20 cellular contexts compared by ENCODE assay signal in genomic region chr6:155399062-155399746, GRCh38. TPM values are rescaled to one million over a fixed set of nuclear protein-coding genes. Genes with fewer than 3 reads are reported as not detected.
"Had no signal": no experiment of that assay in that cellular context is flagged by ENCODE, and none has a peak within 500 bp of the region (broad histone marks: within the 10 kb centered on the region; RNA-seq: fewer than 3 reads in every experiment).

No MANE protein-coding gene starts in this region.

- H3K4me3 Mint-ChIP-seq: activated B cell treated with CpG ODN at 0.5 μM for 24 hours; activated CD4-positive, alpha-beta T cell treated with anti-CD3 and anti-CD28 coated beads, Interleukin-2, amount 10 ng/mL, durations not matched to agents 7 days and 5 days; activated T-cell treated with anti-CD3 and anti-CD28 coated beads, Interleukin-2, amount 50 U/mL, for 72 hours; mesothelial cell of epicardium had no signal

- H3K27me3 ChIP-seq: cardiac muscle cell, gastrocnemius medialis, heart left ventricle, pancreas, sigmoid colon, stomach, testis, upper lobe of left lung had no signal

- H3K36me3 Mint-ChIP-seq: activated naive CD4-positive, alpha-beta T cell treated with anti-CD3 and anti-CD28 coated beads, Interleukin-2, amount 50 U/mL, for 72 hours; mesothelial cell of epicardium had no signal

- H3K4me3 ChIP-seq: cardiac muscle cell, gastrocnemius medialis, heart left ventricle, pancreas, sigmoid colon, stomach, testis, upper lobe of left lung had no signal

- H3K9me3 ChIP-seq: gastrocnemius medialis, heart left ventricle, pancreas, sigmoid colon, stomach, testis, upper lobe of left lung had no signal

- H3K27me3 Mint-ChIP-seq: activated CD4-positive, alpha-beta T cell treated with anti-CD3 and anti-CD28 coated beads, Interleukin-2, amount 10 ng/mL, durations not matched to agents 7 days and 5 days had no signal

- H3K9me3 Mint-ChIP-seq: activated B cell treated with CpG ODN at 0.5 μM for 24 hours; activated CD4-positive, alpha-beta T cell treated with anti-CD3 and anti-CD28 coated beads, Interleukin-2, amount 10 ng/mL, durations not matched to agents 7 days and 5 days; activated naive CD4-positive, alpha-beta T cell treated with anti-CD3 and anti-CD28 coated beads, Interleukin-2, amount 50 U/mL, for 72 hours; activated T-cell treated with anti-CD3 and anti-CD28 coated beads, Interleukin-2, amount 50 U/mL, for 72 hours; mesothelial cell of epicardium had no signal

- DNase-seq: activated B cell treated with CpG ODN at 0.5 μM for 24 hours; activated CD4-positive, alpha-beta T cell treated with anti-CD3 and anti-CD28 coated beads, Interleukin-2, amount 10 ng/mL, durations not matched to agents 7 days and 5 days; activated CD8-positive, alpha-beta memory T cell treated with anti-CD3 and anti-CD28 coated beads, Interleukin-2, amount 50 U/mL, for 48 hours; activated gamma-delta T cell; activated T-cell treated with anti-CD3 and anti-CD28 coated beads, Interleukin-2, amount 50 U/mL, for 72 hours; gastrocnemius medialis; heart left ventricle; pancreas; sigmoid colon; stimulated activated CD4-positive, alpha-beta T cell treated with anti-CD3 and anti-CD28 coated beads, Interleukin-1b, Interleukin-23, amount 100 ng/mL, for 48 hours; stomach; testis; upper lobe of left lung had no signal

- H3K4me1 Mint-ChIP-seq: activated CD4-positive, alpha-beta T cell treated with anti-CD3 and anti-CD28 coated beads, Interleukin-2, amount 10 ng/mL, durations not matched to agents 7 days and 5 days; mesothelial cell of epicardium had no signal

- H3K27ac ChIP-seq: cardiac muscle cell, epithelial cell of prostate, gastrocnemius medialis, heart left ventricle, pancreas, sigmoid colon, stomach, testis, upper lobe of left lung had no signal

- H3K4me1 ChIP-seq: gastrocnemius medialis, heart left ventricle, sigmoid colon, stomach, testis, upper lobe of left lung had no signal

- ATAC-seq: activated naive CD4-positive, alpha-beta T cell treated with anti-CD3 and anti-CD28 coated beads, Interleukin-2, amount 50 U/mL, for 72 hours; activated T-cell treated with anti-CD3 and anti-CD28 coated beads, Interleukin-2, amount 50 U/mL, for 72 hours; gastrocnemius medialis; heart left ventricle; pancreas had no signal

- H3K27ac Mint-ChIP-seq: activated B cell treated with CpG ODN at 0.5 μM for 24 hours; activated CD4-positive, alpha-beta T cell treated with anti-CD3 and anti-CD28 coated beads, Interleukin-2, amount 10 ng/mL, durations not matched to agents 7 days and 5 days; activated naive CD4-positive, alpha-beta T cell treated with anti-CD3 and anti-CD28 coated beads, Interleukin-2, amount 50 U/mL, for 72 hours; activated T-cell treated with anti-CD3 and anti-CD28 coated beads, Interleukin-2, amount 50 U/mL, for 72 hours; mesothelial cell of epicardium had no signal

- H3K36me3 ChIP-seq: cardiac muscle cell, gastrocnemius medialis, heart left ventricle, pancreas, sigmoid colon, stomach, upper lobe of left lung had no signal

RNA-seq across cellular contexts. Expression of gene NOX3, which starts 56.4 kb away (rescaled TPM):
- total RNA-seq: activated B cell treated with CpG ODN at 0.5 μM for 24 hours; activated CD4-positive, alpha-beta T cell treated with anti-CD3 and anti-CD28 coated beads, Interleukin-2, amount 10 ng/mL, durations not matched to agents 7 days and 5 days; activated naive CD4-positive, alpha-beta T cell treated with anti-CD3 and anti-CD28 coated beads, Interleukin-2, amount 50 U/mL, for 72 hours; activated T-cell treated with anti-CD3 and anti-CD28 coated beads, Interleukin-2, amount 50 U/mL, for 72 hours; cardiac muscle cell; dermis microvascular lymphatic vessel endothelial cell; fibroblast of lung; gastrocnemius medialis; heart left ventricle; lower leg skin; mesothelial cell of epicardium; pancreas; sigmoid colon; stomach; testis; upper lobe of left lung had no signal
- polyA plus RNA-seq: cardiac muscle cell, fibroblast of lung, heart left ventricle, pancreas, sigmoid colon, stomach had no signal
